ENCODE assay signal across 8 cellular contexts in the genomic region with DNA sequence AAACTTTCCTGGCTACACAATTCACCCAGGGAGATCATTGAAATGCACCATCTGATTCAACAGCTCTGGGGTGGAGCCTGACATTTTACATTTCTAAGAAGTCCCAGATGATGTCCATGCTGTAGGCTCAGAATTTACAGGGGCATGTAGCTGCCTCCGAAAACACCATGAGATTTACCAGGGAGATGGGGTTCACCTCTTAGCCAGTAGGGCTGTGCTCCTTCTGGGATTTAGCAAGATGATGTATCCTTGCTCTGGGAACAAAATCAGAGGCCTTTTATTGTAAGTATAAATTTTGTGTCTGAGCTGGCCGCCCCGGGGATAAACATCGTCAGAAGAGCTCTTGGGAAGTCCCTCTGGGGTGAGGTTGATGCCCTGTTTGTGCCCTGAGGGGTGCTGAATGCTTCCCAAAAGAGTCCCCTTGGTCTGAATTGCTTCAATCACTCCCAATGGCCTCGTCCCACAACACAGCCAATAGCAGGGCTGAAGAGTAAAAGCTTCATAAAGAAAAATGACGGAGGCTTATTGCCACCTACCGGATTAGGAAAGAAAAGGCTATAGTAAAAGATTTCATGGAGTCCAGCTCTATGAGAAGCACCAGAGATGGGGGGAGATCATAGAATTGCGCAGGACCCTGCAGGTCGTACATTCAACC. TPM values are rescaled to one million over a fixed set of nuclear protein-coding genes. Genes with fewer than 3 reads are reported as not detected.
DNase-seq lines count a peak whose midpoint lies in the region; ATAC-seq and TF ChIP-seq lines count a peak whose summit lies in the region.

No MANE protein-coding gene starts in this region.

- ATAC-seq in HG03039 (IDR thresholded peaks at IDR 0.05; ENCODE audit: unreplicated experiment) = peak; percentile 48

- TF ChIP-seq POLR2A in esophagus squamous epithelium (IDR thresholded peaks at IDR 0.05) = no peak

- CTCF ChIA-PET in PC-9 (lab: Charles Lee) = interaction anchor here (0.6 to 1.1 kb wide), 3 partner anchors 12 to 132 kb away, joined by 3 read pairs; no protein-coding TSS in a partner anchor

- no peaks in the 10 kb centered on the region for H3K4me1 ChIP-seq in PC-9 (replicated peaks; ENCODE audit: insufficient read depth)
- no peaks in the 10 kb centered on the region for H3K4me1 ChIP-seq in esophagus squamous epithelium

- peaks cover 83% of the 10 kb centered on the region for H3K27me3 ChIP-seq in PC-9 (ENCODE audit: insufficient read depth, low read depth)
- peaks cover 0 to 20% (median 0%) of the 10 kb centered on the region in 4 donors for H3K27me3 ChIP-seq in esophagus squamous epithelium

- H3K9me3 ChIP-seq in PC-9 (ENCODE audit: insufficient read depth, low read depth) (no peaks in the 10 kb centered on the region), esophagus squamous epithelium (no peaks in the 10 kb centered on the region)

- no peaks in the 10 kb centered on the region for H3K9me2 ChIP-seq in PC-9 (ENCODE audit: insufficient read depth)

- H3K4me2 ChIP-seq in PC-9 = no peak overlapping the region

- POLR2A ChIA-PET in PC-9 (lab: Charles Lee; ENCODE audit: unreplicated experiment) = no interaction called here

- H3K4me3 ChIP-seq in PC-9 (no peak overlapping the region), fibroblast of villous mesenchyme (ENCODE audit: low read depth, low read length) (no peak overlapping the region), esophagus squamous epithelium (no peak overlapping the region)

- H3K27ac ChIP-seq in PC-9 (no peak overlapping the region), esophagus squamous epithelium (no peak overlapping the region)

- H3K36me3 ChIP-seq in PC-9 (ENCODE audit: low read depth) = no peaks in the 10 kb centered on the region
- H3K36me3 ChIP-seq in esophagus squamous epithelium = no peaks in the 10 kb centered on the region

- no peak overlapping the region for H2AFZ ChIP-seq in PC-9

- TF ChIP-seq CTCF in PC-9 (conservative IDR thresholded peaks at IDR 0.05) (peak; percentile 67), fibroblast of villous mesenchyme (IDR thresholded peaks at IDR 0.05; ENCODE audit: insufficient read depth, low read depth, low read length) (peak; percentile 32), esophagus squamous epithelium (IDR thresholded peaks at IDR 0.05) (no peak)

- no peaks in the 10 kb centered on the region for H4K20me1 ChIP-seq in PC-9 (ENCODE audit: insufficient read depth)

- intact Hi-C loops in PC-9 (cut with micrococcal nuclease; ENCODE audit: unreplicated experiment) = loop anchor here (1.0 kb wide), 1 partner anchor 508 kb away; no protein-coding TSS in a partner anchor
- intact Hi-C loops in esophagus squamous epithelium (cut with DNase I) = no loop called here

- BruUV-seq in PC-9 (replicated peaks; lab: Mats Ljungman, UMichigan) = no TSS peak

- 45 to 55% methylated on average over 4 to 9 of the region's 9 CpGs for WGBS in esophagus squamous epithelium, 2 donors

- no peaks in the 10 kb centered on the region for H3F3A ChIP-seq in PC-9 (ENCODE audit: insufficient read depth, low read depth)

- peak; percentile 43 for DNase-seq in DMS153 (lab: John Stamatoyannopoulos, UW)
- DNase-seq in PC-9 = peak in 1 of 2 experiments; percentile 49
- peak; percentile 13 for DNase-seq in fibroblast of villous mesenchyme (ENCODE audit: low read depth)
- DNase-seq in NCI-H1048 (lab: John Stamatoyannopoulos, UW) = no peak
- no peak for DNase-seq in NCI-H510A treated with DMSO at 0.1 percent for 48 hours (lab: John Stamatoyannopoulos, UW)
- no peak for DNase-seq in activated T-cell treated with anti-CD3 and anti-CD28 coated beads, Interleukin-2, amount 50 U/mL, for 1 hour
- DNase-seq in esophagus squamous epithelium (lab: John Stamatoyannopoulos, UW) = no peak

- no peaks in the 10 kb centered on the region for H3K79me2 ChIP-seq in PC-9 (ENCODE audit: low read depth)

RNA-seq across cellular contexts. Expression of a gene that starts 33.4 kb away (rescaled TPM):
- 90.0 and 115 TPM in 2 replicates for total RNA-seq in PC-9 (2021)
- total RNA-seq in fibroblast of villous mesenchyme = 85.0 and 110 TPM in 2 replicates
- 10 to 100 TPM; 58.4 to 83.0 (median 82.3) TPM for total RNA-seq in esophagus squamous epithelium

Comparison
In these comparisons a context has a peak if more than half of its experiments do, and no peak if none do; other contexts are left out.
1. DNase-seq: peak in DMS153 (single experiment) and fibroblast of villous mesenchyme (single experiment); none in NCI-H1048 (single experiment), NCI-H510A treated with DMSO at 0.1 percent for 48 hours (single experiment), activated T-cell treated with anti-CD3 and anti-CD28 coated beads, Interleukin-2, amount 50 U/mL, for 1 hour (single experiment) and esophagus squamous epithelium (single experiment).
2. CTCF ChIP-seq: peak in PC-9 (single experiment) and fibroblast of villous mesenchyme (single experiment); none in esophagus squamous epithelium (0 of 6).